28 cellular contexts compared by ENCODE assay signal in the genomic region with DNA sequence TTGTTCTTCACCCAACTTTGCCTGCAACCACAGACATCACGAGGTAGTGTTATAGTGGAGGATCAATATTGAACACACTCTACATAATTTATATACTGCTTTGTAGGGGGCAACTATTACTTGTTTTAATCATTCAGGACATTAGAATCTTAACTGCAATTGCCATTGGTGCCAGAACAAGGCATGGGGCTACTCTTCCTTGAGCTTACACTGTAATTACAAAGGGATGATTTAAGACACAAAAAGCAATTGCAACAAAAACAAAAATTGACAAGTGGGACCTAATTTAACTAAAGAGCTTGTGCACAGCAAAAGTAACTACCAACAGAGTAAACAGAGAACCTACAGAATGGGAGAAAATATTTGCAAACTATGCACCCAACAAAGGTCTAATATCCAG. TPM values are rescaled to one million over a fixed set of nuclear protein-coding genes. Genes with fewer than 3 reads are reported as not detected.
DNase-seq lines count a peak whose midpoint lies in the region; ATAC-seq, FAIRE-seq and TF ChIP-seq lines count a peak whose summit lies in the region.
"Had no signal": no experiment of that assay in that cellular context is flagged by ENCODE, and none has a peak within 500 bp of the region (broad histone marks: within the 10 kb centered on the region; RNA-seq: fewer than 3 reads in every experiment).

No MANE protein-coding gene starts in this region.

- no peak overlapping the region for H3K27ac Mint-ChIP-seq in astrocyte (ENCODE audit: unreplicated experiment)
- H3K27ac Mint-ChIP-seq: CD14-positive monocyte; CD4-positive, alpha-beta memory T cell; CD4-positive, CD25-positive, alpha-beta regulatory T cell had no signal

- no peaks in the 10 kb centered on the region for H4K20me1 ChIP-seq in astrocyte (ENCODE audit: insufficient read depth, low read length)
- H4K20me1 ChIP-seq: BLaER1 had no signal

- no peak overlapping the region for H3K9ac ChIP-seq in astrocyte (ENCODE audit: low read length)
- H3K9ac ChIP-seq: BLaER1 had no signal

- no peak overlapping the region for H3K4me3 ChIP-seq in astrocyte (ENCODE audit: insufficient read depth, low read depth, low read length)
- H3K4me3 ChIP-seq: BLaER1 had no signal

- H3K4me1 ChIP-seq in astrocyte (ENCODE audit: insufficient read depth, low read length) = peaks cover 6% of the 10 kb centered on the region
- H3K4me1 ChIP-seq: BE2C, BLaER1 had no signal

- no peak overlapping the region for H3K4me2 ChIP-seq in astrocyte (ENCODE audit: low read length)
- H3K4me2 ChIP-seq: BLaER1 had no signal

- no peak overlapping the region for H3K27ac ChIP-seq in astrocyte (ENCODE audit: low read depth, low read length)
- H3K27ac ChIP-seq: BLaER1 had no signal

- H3K36me3 Mint-ChIP-seq in astrocyte (ENCODE audit: low read depth, unreplicated experiment) = no peaks in the 10 kb centered on the region
- H3K36me3 Mint-ChIP-seq: CD14-positive monocyte; CD4-positive, alpha-beta memory T cell; CD4-positive, CD25-positive, alpha-beta regulatory T cell; CD8-positive, alpha-beta memory T cell had no signal

- no peaks in the 10 kb centered on the region for H3K9me3 ChIP-seq in astrocyte (ENCODE audit: insufficient read depth, low read depth, low read length)
- H3K9me3 ChIP-seq: BE2C had no signal

- H3K4me3 Mint-ChIP-seq in astrocyte (ENCODE audit: unreplicated experiment) = no peak overlapping the region
- H3K4me3 Mint-ChIP-seq: CD14-positive monocyte; CD4-positive, alpha-beta memory T cell; CD4-positive, CD25-positive, alpha-beta regulatory T cell; CD8-positive, alpha-beta memory T cell had no signal

- no peaks in the 10 kb centered on the region for H3K9me3 Mint-ChIP-seq in astrocyte (ENCODE audit: unreplicated experiment)

- no peak for DNase-seq in HTR-8/SVneo (ENCODE audit: insufficient read length, low spot score)
- DNase-seq in NCI-H748 (lab: John Stamatoyannopoulos, UW; ENCODE audit: unreplicated experiment) = peak; percentile 27
- no peak for DNase-seq in astrocyte (ENCODE audit: low read depth)
- DNase-seq in NCI-H128 (lab: John Stamatoyannopoulos, UW; ENCODE audit: unreplicated experiment) = no peak
- no peak for DNase-seq in NCI-H82 (lab: John Stamatoyannopoulos, UW)
- no peak for DNase-seq in ACHN
- DNase-seq: 8988T; BE2C; C1 segment of cervical spinal cord; CD4-positive, alpha-beta memory T cell; CD4-positive, CD25-positive, alpha-beta regulatory T cell; CD8-positive, alpha-beta memory T cell; COR-L47; DMS 273 treated with DMSO at 0.1 percent for 48 hours; DMS153; DMS53; DMS79; DND-41; EL; GDM1 had no signal

- no peaks in the 10 kb centered on the region for H3K27me3 ChIP-seq in astrocyte (ENCODE audit: insufficient read depth, low read length)
- H3K27me3 ChIP-seq: BE2C, BLaER1 had no signal

- no peak overlapping the region for H2AFZ ChIP-seq in astrocyte (ENCODE audit: low read depth, low read length)

- H3K4me1 Mint-ChIP-seq in astrocyte (ENCODE audit: low read depth, unreplicated experiment) = no peaks in the 10 kb centered on the region
- H3K4me1 Mint-ChIP-seq: CD14-positive monocyte; CD4-positive, alpha-beta memory T cell; CD4-positive, CD25-positive, alpha-beta regulatory T cell; CD8-positive, alpha-beta memory T cell had no signal

- TF ChIP-seq CTCF in astrocyte (IDR thresholded peaks at IDR 0.05; ENCODE audit: insufficient read depth, low read depth, low read length) = no peak

- in situ Hi-C loops in ACHN (cut with HindIII; ENCODE audit: low pct_ligation_motif_present, low pct_unique_long_range_greater_than_20kb, low sequenced_read_pairs) = no loop called here

- no peaks in the 10 kb centered on the region for H3K79me2 ChIP-seq in astrocyte (ENCODE audit: insufficient read depth, low read length)

- no peak for ATAC-seq in GM18909 (IDR thresholded peaks at IDR 0.05; ENCODE audit: poor library complexity, unreplicated experiment)

- no peaks in the 10 kb centered on the region for H3K36me3 ChIP-seq in astrocyte (ENCODE audit: insufficient read depth, low read length)
- H3K36me3 ChIP-seq: BE2C had no signal

- no peaks in the 10 kb centered on the region for H3K27me3 Mint-ChIP-seq in astrocyte (ENCODE audit: low read depth, unreplicated experiment)
- H3K27me3 Mint-ChIP-seq: CD4-positive, alpha-beta memory T cell; CD4-positive, CD25-positive, alpha-beta regulatory T cell; CD8-positive, alpha-beta memory T cell had no signal

- FAIRE-seq in HTR-8/SVneo (lab: Jason Lieb, UNC) (peak; percentile 48), astrocyte (lab: Jason Lieb, UNC) (peak; percentile 98), colon (lab: Jason Lieb, UNC) (peak; percentile 58)
- FAIRE-seq: A204.1, GM12891 had no signal

RNA-seq across cellular contexts. Expression of a gene that starts 24.0 kb away (rescaled TPM):
- total RNA-seq in astrocyte = not detected in 2 replicates
- total RNA-seq: A673; CD4-positive, alpha-beta memory T cell; CD4-positive, CD25-positive, alpha-beta regulatory T cell; CD8-positive, alpha-beta memory T cell; G401 had no signal
